In the genomic region with DNA sequence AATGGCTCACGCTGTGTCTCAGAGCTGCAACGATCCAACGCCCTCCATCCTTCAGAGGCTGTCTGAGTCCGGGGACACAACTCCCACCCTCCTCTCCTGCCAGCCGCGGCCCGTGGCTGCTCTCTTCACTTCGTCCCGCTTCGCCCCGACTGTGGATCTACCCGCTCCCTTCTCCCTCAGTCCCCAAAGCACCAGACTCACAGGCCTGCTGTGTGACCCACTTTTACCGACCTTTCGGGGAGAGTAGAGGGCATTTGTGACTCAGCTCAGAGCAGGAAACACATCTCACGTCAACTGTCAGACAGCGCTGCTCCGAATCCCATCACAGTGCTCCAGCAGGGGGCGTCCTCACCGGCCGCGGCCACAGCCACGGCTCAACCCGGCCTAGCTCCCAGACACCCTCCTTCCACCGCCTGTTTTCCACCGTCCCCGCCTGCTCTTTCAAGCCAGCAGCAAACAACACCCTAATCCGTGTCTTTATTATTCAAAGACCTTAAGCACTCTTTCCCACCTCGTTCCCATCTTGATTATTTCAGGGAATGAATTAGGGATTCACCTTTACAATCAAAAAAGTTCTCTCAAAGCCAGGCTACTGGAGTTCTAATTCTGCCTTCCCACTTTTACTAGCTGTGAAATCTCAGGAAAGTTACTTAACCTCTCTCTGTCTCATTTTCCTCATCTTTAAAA, we compare ENCODE assay signal across 1 cellular context.
TF ChIP-seq lines count a peak whose summit lies in the region.

No MANE protein-coding gene starts in this region.

TF ChIP-seq in GM12878, 131 proteins besides CTCF, POLR2A, EP300 and RAD21 (continues in another document):
- TF ChIP-seq, protein P1, sequence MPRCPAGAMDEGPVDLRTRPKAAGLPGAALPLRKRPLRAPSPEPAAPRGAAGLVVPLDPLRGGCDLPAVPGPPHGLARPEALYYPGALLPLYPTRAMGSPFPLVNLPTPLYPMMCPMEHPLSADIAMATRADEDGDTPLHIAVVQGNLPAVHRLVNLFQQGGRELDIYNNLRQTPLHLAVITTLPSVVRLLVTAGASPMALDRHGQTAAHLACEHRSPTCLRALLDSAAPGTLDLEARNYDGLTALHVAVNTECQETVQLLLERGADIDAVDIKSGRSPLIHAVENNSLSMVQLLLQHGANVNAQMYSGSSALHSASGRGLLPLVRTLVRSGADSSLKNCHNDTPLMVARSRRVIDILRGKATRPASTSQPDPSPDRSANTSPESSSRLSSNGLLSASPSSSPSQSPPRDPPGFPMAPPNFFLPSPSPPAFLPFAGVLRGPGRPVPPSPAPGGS (IDR thresholded peaks at IDR 0.05; ENCODE audit: borderline replicate concordance, insufficient read depth, low read depth, low read length, poor library complexity, severe bottlenecking) = no peak
- TF ChIP-seq NFIC (IDR thresholded peaks at IDR 0.05; ENCODE audit: low read depth, low read length) (no peak), MEF2A (IDR thresholded peaks at IDR 0.05; ENCODE audit: insufficient read depth, low read depth, low read length) (no peak), PAX5 (IDR thresholded peaks at IDR 0.05; ENCODE audit: borderline replicate concordance, low read depth, low read length) (no peak), RCOR1 (conservative IDR thresholded peaks at IDR 0.05; ENCODE audit: low read depth, low read length) (no peak), POLR2AphosphoS2 (IDR thresholded peaks at IDR 0.05; ENCODE audit: low read depth, low read length) (no peak), SREBF2 (IDR thresholded peaks at IDR 0.05; ENCODE audit: low read length) (no peak), IKZF1 (conservative IDR thresholded peaks at IDR 0.05) (peak; percentile 39; the same call in 1 of the 2 replicates), MYC (IDR thresholded peaks at IDR 0.05; ENCODE audit: insufficient read depth, insufficient read length, insufficient replicate concordance, low read length, severe bottlenecking) (no peak), DPF2 (IDR thresholded peaks at IDR 0.05) (no peak), CBFB (IDR thresholded peaks at IDR 0.05; ENCODE audit: low read depth) (no peak), SUZ12 (IDR thresholded peaks at IDR 0.05; ENCODE audit: unreplicated experiment) (no peak), SIX5 (IDR thresholded peaks at IDR 0.05; ENCODE audit: low read depth, low read length, severe bottlenecking) (no peak), NBN (IDR thresholded peaks at IDR 0.05) (no peak), POU2F2 (IDR thresholded peaks at IDR 0.05; ENCODE audit: borderline replicate concordance, low read depth, low read length) (no peak), ZZZ3 (IDR thresholded peaks at IDR 0.05; ENCODE audit: control insufficient read depth, insufficient read length, low read depth) (no peak), RAD51 (IDR thresholded peaks at IDR 0.05) (no peak), KAT2A (conservative IDR thresholded peaks at IDR 0.05; ENCODE audit: control insufficient read depth, low read depth, low read length) (no peak), WRNIP1 (IDR thresholded peaks at IDR 0.05; ENCODE audit: borderline replicate concordance, low read depth, low read length) (no peak), NR2F1 (conservative IDR thresholded peaks at IDR 0.05) (no peak), SPI1 (IDR thresholded peaks at IDR 0.05; ENCODE audit: borderline replicate concordance, insufficient read depth, low read depth, low read length) (no peak), FOXK2 (IDR thresholded peaks at IDR 0.05) (no peak), RUNX3 (IDR thresholded peaks at IDR 0.05; ENCODE audit: low read length) (peak; percentile 31; the same call in 1 of the 2 replicates), YBX1 (IDR thresholded peaks at IDR 0.05) (no peak), HDAC2 (IDR thresholded peaks at IDR 0.05) (no peak), SRF (IDR thresholded peaks at IDR 0.05; ENCODE audit: low read depth in 2 of 2, low read length in 2 of 2) (no peak), ESRRA (IDR thresholded peaks at IDR 0.05; ENCODE audit: low read length) (no peak), EZH2 (IDR thresholded peaks at IDR 0.05; ENCODE audit: borderline replicate concordance, control insufficient read depth, low read depth, low read length) (no peak)
- TF ChIP-seq, protein P2, sequence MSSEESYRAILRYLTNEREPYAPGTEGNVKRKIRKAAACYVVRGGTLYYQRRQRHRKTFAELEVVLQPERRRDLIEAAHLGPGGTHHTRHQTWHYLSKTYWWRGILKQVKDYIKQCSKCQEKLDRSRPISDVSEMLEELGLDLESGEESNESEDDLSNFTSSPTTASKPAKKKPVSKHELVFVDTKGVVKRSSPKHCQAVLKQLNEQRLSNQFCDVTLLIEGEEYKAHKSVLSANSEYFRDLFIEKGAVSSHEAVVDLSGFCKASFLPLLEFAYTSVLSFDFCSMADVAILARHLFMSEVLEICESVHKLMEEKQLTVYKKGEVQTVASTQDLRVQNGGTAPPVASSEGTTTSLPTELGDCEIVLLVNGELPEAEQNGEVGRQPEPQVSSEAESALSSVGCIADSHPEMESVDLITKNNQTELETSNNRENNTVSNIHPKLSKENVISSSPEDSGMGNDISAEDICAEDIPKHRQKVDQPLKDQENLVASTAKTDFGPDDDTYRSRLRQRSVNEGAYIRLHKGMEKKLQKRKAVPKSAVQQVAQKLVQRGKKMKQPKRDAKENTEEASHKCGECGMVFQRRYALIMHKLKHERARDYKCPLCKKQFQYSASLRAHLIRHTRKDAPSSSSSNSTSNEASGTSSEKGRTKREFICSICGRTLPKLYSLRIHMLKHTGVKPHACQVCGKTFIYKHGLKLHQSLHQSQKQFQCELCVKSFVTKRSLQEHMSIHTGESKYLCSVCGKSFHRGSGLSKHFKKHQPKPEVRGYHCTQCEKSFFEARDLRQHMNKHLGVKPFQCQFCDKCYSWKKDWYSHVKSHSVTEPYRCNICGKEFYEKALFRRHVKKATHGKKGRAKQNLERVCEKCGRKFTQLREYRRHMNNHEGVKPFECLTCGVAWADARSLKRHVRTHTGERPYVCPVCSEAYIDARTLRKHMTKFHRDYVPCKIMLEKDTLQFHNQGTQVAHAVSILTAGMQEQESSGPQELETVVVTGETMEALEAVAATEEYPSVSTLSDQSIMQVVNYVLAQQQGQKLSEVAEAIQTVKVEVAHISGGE (CRISPR knock-in tag; IDR thresholded peaks at IDR 0.05) = no peak
- TF ChIP-seq, protein P3, sequence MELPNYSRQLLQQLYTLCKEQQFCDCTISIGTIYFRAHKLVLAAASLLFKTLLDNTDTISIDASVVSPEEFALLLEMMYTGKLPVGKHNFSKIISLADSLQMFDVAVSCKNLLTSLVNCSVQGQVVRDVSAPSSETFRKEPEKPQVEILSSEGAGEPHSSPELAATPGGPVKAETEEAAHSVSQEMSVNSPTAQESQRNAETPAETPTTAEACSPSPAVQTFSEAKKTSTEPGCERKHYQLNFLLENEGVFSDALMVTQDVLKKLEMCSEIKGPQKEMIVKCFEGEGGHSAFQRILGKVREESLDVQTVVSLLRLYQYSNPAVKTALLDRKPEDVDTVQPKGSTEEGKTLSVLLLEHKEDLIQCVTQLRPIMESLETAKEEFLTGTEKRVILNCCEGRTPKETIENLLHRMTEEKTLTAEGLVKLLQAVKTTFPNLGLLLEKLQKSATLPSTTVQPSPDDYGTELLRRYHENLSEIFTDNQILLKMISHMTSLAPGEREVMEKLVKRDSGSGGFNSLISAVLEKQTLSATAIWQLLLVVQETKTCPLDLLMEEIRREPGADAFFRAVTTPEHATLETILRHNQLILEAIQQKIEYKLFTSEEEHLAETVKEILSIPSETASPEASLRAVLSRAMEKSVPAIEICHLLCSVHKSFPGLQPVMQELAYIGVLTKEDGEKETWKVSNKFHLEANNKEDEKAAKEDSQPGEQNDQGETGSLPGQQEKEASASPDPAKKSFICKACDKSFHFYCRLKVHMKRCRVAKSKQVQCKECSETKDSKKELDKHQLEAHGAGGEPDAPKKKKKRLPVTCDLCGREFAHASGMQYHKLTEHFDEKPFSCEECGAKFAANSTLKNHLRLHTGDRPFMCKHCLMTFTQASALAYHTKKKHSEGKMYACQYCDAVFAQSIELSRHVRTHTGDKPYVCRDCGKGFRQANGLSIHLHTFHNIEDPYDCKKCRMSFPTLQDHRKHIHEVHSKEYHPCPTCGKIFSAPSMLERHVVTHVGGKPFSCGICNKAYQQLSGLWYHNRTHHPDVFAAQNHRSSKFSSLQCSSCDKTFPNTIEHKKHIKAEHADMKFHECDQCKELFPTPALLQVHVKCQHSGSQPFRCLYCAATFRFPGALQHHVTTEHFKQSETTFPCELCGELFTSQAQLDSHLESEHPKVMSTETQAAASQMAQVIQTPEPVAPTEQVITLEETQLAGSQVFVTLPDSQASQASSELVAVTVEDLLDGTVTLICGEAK (IDR thresholded peaks at IDR 0.05; ENCODE audit: borderline replicate concordance) = no peak
- TF ChIP-seq, protein P4, sequence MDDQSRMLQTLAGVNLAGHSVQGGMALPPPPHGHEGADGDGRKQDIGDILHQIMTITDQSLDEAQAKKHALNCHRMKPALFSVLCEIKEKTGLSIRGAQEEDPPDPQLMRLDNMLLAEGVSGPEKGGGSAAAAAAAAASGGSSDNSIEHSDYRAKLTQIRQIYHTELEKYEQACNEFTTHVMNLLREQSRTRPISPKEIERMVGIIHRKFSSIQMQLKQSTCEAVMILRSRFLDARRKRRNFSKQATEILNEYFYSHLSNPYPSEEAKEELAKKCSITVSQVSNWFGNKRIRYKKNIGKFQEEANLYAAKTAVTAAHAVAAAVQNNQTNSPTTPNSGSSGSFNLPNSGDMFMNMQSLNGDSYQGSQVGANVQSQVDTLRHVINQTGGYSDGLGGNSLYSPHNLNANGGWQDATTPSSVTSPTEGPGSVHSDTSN (IDR thresholded peaks at IDR 0.05; ENCODE audit: insufficient replicate concordance, low read depth, low read length) = peak; percentile 59
- TF ChIP-seq, protein P5, sequence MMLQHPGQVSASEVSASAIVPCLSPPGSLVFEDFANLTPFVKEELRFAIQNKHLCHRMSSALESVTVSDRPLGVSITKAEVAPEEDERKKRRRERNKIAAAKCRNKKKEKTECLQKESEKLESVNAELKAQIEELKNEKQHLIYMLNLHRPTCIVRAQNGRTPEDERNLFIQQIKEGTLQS (IDR thresholded peaks at IDR 0.05; ENCODE audit: borderline replicate concordance, extremely low read depth, low read depth, low read length) = no peak
- TF ChIP-seq, protein P6, sequence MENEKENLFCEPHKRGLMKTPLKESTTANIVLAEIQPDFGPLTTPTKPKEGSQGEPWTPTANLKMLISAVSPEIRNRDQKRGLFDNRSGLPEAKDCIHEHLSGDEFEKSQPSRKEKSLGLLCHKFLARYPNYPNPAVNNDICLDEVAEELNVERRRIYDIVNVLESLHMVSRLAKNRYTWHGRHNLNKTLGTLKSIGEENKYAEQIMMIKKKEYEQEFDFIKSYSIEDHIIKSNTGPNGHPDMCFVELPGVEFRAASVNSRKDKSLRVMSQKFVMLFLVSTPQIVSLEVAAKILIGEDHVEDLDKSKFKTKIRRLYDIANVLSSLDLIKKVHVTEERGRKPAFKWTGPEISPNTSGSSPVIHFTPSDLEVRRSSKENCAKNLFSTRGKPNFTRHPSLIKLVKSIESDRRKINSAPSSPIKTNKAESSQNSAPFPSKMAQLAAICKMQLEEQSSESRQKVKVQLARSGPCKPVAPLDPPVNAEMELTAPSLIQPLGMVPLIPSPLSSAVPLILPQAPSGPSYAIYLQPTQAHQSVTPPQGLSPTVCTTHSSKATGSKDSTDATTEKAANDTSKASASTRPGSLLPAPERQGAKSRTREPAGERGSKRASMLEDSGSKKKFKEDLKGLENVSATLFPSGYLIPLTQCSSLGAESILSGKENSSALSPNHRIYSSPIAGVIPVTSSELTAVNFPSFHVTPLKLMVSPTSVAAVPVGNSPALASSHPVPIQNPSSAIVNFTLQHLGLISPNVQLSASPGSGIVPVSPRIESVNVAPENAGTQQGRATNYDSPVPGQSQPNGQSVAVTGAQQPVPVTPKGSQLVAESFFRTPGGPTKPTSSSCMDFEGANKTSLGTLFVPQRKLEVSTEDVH (IDR thresholded peaks at IDR 0.05; ENCODE audit: low read depth, partially characterized antibody) = no peak
- TF ChIP-seq, protein P7, sequence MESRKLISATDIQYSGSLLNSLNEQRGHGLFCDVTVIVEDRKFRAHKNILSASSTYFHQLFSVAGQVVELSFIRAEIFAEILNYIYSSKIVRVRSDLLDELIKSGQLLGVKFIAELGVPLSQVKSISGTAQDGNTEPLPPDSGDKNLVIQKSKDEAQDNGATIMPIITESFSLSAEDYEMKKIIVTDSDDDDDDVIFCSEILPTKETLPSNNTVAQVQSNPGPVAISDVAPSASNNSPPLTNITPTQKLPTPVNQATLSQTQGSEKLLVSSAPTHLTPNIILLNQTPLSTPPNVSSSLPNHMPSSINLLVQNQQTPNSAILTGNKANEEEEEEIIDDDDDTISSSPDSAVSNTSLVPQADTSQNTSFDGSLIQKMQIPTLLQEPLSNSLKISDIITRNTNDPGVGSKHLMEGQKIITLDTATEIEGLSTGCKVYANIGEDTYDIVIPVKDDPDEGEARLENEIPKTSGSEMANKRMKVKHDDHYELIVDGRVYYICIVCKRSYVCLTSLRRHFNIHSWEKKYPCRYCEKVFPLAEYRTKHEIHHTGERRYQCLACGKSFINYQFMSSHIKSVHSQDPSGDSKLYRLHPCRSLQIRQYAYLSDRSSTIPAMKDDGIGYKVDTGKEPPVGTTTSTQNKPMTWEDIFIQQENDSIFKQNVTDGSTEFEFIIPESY (IDR thresholded peaks at IDR 0.05) = no peak
- TF ChIP-seq, protein P8, sequence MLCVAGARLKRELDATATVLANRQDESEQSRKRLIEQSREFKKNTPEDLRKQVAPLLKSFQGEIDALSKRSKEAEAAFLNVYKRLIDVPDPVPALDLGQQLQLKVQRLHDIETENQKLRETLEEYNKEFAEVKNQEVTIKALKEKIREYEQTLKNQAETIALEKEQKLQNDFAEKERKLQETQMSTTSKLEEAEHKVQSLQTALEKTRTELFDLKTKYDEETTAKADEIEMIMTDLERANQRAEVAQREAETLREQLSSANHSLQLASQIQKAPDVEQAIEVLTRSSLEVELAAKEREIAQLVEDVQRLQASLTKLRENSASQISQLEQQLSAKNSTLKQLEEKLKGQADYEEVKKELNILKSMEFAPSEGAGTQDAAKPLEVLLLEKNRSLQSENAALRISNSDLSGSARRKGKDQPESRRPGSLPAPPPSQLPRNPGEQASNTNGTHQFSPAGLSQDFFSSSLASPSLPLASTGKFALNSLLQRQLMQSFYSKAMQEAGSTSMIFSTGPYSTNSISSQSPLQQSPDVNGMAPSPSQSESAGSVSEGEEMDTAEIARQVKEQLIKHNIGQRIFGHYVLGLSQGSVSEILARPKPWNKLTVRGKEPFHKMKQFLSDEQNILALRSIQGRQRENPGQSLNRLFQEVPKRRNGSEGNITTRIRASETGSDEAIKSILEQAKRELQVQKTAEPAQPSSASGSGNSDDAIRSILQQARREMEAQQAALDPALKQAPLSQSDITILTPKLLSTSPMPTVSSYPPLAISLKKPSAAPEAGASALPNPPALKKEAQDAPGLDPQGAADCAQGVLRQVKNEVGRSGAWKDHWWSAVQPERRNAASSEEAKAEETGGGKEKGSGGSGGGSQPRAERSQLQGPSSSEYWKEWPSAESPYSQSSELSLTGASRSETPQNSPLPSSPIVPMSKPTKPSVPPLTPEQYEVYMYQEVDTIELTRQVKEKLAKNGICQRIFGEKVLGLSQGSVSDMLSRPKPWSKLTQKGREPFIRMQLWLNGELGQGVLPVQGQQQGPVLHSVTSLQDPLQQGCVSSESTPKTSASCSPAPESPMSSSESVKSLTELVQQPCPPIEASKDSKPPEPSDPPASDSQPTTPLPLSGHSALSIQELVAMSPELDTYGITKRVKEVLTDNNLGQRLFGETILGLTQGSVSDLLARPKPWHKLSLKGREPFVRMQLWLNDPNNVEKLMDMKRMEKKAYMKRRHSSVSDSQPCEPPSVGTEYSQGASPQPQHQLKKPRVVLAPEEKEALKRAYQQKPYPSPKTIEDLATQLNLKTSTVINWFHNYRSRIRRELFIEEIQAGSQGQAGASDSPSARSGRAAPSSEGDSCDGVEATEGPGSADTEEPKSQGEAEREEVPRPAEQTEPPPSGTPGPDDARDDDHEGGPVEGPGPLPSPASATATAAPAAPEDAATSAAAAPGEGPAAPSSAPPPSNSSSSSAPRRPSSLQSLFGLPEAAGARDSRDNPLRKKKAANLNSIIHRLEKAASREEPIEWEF (IDR thresholded peaks at IDR 0.05; ENCODE audit: insufficient replicate concordance, low read depth, low read length) = no peak
